ENCODE assay signal across 11 cellular contexts in the genomic region with DNA sequence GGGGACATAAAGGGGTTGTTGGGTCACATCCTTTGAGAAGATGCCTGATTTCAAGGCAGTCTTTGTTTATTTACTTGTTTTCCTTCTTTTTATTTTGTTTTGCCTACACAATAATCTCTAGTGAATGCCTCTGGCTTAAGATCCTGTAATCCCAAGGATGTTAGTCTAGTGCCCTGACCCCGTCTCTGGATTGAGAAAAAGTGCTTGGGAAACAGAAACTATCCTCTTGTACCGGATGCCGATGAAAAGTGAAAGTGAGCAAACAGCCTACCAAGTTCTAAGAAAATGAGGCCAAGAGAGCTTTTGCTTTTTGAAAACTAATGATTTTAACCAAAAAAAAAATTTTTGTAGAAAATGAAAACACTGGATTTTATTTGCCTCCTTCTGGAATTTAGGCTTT. TPM values are rescaled to one million over a fixed set of nuclear protein-coding genes. Genes with fewer than 3 reads are reported as not detected.
A peak's percentile ranks its signal among the peaks of the same experiment; 100 is the strongest.
DNase-seq lines count a peak whose midpoint lies in the region; ATAC-seq and TF ChIP-seq lines count a peak whose summit lies in the region.
"Had no signal": no experiment of that assay in that cellular context is flagged by ENCODE, and none has a peak within 500 bp of the region (broad histone marks: within the 10 kb centered on the region; RNA-seq: fewer than 3 reads in every experiment).

No MANE protein-coding gene starts in this region.

- WGBS in sigmoid colon, 2 donors = 17 to 77% methylated on average over 3 of the region's 3 CpGs

- ATAC-seq in GM21528 (IDR thresholded peaks at IDR 0.05; ENCODE audit: low FRiP score, unreplicated experiment) = no peak

- DNase-seq in CD1c-positive myeloid dendritic cell (ENCODE audit: extremely low spot score) (peak; percentile 38), Peyer's patch (peak in 1 of 3 donors; percentile 43), epithelial cell of proximal tubule (ENCODE audit: low read depth) (no peak), sigmoid colon (no peak), BE2C (no peak), globus pallidus (ENCODE audit: low spot score) (no peak), NCI-H748 treated with DMSO at 0.1 percent for 48 hours (lab: John Stamatoyannopoulos, UW) (no peak)
- DNase-seq: aorta had no signal

- H3K27ac ChIP-seq in Peyer's patch (peak overlapping the region; percentile 36 to 61 (median 56)), sigmoid colon (peak overlapping the region; percentile 47 to 61 (median 50))

- intact Hi-C loops in sigmoid colon (cut with DNase I) = no loop called here

- H3K36me3 ChIP-seq in Peyer's patch = no peaks in the 10 kb centered on the region
- H3K36me3 ChIP-seq in sigmoid colon = no peaks in the 10 kb centered on the region
- no peaks in the 10 kb centered on the region for H3K36me3 ChIP-seq in BE2C

- no peaks in the 10 kb centered on the region for H3K9me3 ChIP-seq in Peyer's patch
- no peaks in the 10 kb centered on the region for H3K9me3 ChIP-seq in sigmoid colon
- no peaks in the 10 kb centered on the region for H3K9me3 ChIP-seq in BE2C

- H3K4me1 ChIP-seq in Peyer's patch (peaks cover 0 to 25% (median 4%) of the 10 kb centered on the region in 4 donors), sigmoid colon (peaks cover 0 to 40% (median 22%) of the 10 kb centered on the region in 4 donors), BE2C (no peaks in the 10 kb centered on the region)

- H3K4me3 ChIP-seq in Peyer's patch (peak overlapping the region in 2 of 4 donors; percentile 4 to 23), epithelial cell of proximal tubule (ENCODE audit: low read depth, low read length) (peak overlapping the region; percentile 20), sigmoid colon (peak overlapping the region in 2 of 4 donors; percentile 7 to 16), BE2C (ENCODE audit: low read depth, low read length) (no peak overlapping the region)

- TF ChIP-seq CTCF in Peyer's patch (IDR thresholded peaks at IDR 0.05) = no peak
- TF ChIP-seq CTCF in epithelial cell of proximal tubule (conservative IDR thresholded peaks at IDR 0.05; ENCODE audit: low read depth, low read length) = no peak
- no peak for TF ChIP-seq CTCF in sigmoid colon (IDR thresholded peaks at IDR 0.05)
- TF ChIP-seq CTCF in BE2C (IDR thresholded peaks at IDR 0.05; ENCODE audit: low read depth, low read length) = no peak

- TF ChIP-seq POLR2A in Peyer's patch (IDR thresholded peaks at IDR 0.05) (no peak), sigmoid colon (IDR thresholded peaks at IDR 0.05) (no peak)

- H3K27me3 ChIP-seq in Peyer's patch (no peaks in the 10 kb centered on the region), sigmoid colon (no peaks in the 10 kb centered on the region), BE2C (peaks cover 14% of the 10 kb centered on the region)

- no peak for TF ChIP-seq EP300 in sigmoid colon (IDR thresholded peaks at IDR 0.05)

RNA-seq across cellular contexts. Expression of gene C1QTNF9, which starts 42.1 kb away (rescaled TPM):
- under 1 TPM in 1 of 4 donors, not detected in 3; 0.40 TPM for total RNA-seq in Peyer's patch
- total RNA-seq in epithelial cell of proximal tubule = not detected in 2 replicates
- total RNA-seq in sigmoid colon = 1 to 10 TPM in 1 of 4 donors, under 1 TPM in 1, not detected in 2; 0.82 to 2.2 TPM
- under 1 TPM in 1 of 3 donors, not detected in 2; 0.19 TPM for polyA plus RNA-seq in sigmoid colon
- not detected for polyA plus RNA-seq in BE2C (2012; ENCODE audit: insufficient read depth, insufficient read length, low read depth)
- total RNA-seq: G401; T-helper 1 cell treated with Interleukin-12 subunit alpha and Interleukin-12 subunit beta and Interleukin-4 antibody, amounts not matched to agents 30 ng/mL and 1 ng/mL, for 36 hours had no signal
